Comparison of ENCODE assay signal across 1 cellular context in the genomic region with DNA sequence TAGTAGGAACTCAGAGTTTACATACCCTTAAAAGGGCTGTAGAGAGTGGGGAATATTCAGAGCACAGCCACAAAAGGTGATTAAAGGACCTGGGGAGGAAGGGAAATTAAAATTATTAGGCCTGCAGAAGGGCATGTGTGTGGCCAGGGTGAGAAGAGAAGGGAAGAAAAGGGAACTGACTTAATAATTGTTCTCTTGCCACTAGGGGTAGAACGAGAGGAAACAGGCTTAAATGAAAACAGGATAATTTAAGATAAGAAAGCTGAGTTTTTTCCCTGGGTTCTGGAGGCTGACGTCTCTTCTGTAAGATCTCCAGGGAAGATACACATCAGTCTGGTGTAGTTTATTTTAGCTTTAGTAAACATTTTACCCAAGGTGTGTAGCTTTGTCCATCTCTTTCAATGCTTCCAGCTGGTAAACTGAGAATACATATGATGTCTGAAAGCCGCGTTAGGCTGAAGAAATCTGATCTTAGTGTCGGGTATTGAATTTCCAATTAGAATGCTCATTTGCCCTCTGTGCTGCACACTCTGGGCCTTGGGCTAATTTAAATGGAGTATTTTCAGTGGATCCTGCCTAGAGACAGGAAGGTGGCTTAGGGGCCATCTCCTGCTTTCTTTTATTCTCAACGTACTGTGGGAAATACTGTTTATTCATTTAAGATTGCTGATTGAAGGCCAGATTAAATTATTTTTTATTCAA.
TF ChIP-seq lines count a peak whose summit lies in the region.

No MANE protein-coding gene starts in this region.

TF ChIP-seq in GM23338, 12 proteins besides CTCF, POLR2A, EP300 and RAD21:
- TF ChIP-seq, protein P1, sequence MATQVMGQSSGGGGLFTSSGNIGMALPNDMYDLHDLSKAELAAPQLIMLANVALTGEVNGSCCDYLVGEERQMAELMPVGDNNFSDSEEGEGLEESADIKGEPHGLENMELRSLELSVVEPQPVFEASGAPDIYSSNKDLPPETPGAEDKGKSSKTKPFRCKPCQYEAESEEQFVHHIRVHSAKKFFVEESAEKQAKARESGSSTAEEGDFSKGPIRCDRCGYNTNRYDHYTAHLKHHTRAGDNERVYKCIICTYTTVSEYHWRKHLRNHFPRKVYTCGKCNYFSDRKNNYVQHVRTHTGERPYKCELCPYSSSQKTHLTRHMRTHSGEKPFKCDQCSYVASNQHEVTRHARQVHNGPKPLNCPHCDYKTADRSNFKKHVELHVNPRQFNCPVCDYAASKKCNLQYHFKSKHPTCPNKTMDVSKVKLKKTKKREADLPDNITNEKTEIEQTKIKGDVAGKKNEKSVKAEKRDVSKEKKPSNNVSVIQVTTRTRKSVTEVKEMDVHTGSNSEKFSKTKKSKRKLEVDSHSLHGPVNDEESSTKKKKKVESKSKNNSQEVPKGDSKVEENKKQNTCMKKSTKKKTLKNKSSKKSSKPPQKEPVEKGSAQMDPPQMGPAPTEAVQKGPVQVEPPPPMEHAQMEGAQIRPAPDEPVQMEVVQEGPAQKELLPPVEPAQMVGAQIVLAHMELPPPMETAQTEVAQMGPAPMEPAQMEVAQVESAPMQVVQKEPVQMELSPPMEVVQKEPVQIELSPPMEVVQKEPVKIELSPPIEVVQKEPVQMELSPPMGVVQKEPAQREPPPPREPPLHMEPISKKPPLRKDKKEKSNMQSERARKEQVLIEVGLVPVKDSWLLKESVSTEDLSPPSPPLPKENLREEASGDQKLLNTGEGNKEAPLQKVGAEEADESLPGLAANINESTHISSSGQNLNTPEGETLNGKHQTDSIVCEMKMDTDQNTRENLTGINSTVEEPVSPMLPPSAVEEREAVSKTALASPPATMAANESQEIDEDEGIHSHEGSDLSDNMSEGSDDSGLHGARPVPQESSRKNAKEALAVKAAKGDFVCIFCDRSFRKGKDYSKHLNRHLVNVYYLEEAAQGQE (IDR thresholded peaks at IDR 0.05; ENCODE audit: unreplicated experiment), result no peak
- TF ChIP-seq ZNF114 (CRISPR knock-in tag; IDR thresholded peaks at IDR 0.05), result no peak
